In genomic region chr1:12208764-12209494, GRCh38 we compare ENCODE assay signal across 8 cellular contexts. TPM values are rescaled to one million over a fixed set of nuclear protein-coding genes. Genes with fewer than 3 reads are reported as not detected.
DNase-seq lines count a peak whose midpoint lies in the region; TF ChIP-seq lines count a peak whose summit lies in the region.

No MANE protein-coding gene starts in this region.

- TF ChIP-seq POLR2A in suprapubic skin (IDR thresholded peaks at IDR 0.05) = no peak

- no peaks in the 10 kb centered on the region for H3K36me3 ChIP-seq in SJCRH30
- no peaks in the 10 kb centered on the region for H3K36me3 ChIP-seq in suprapubic skin

- H3K4me3 ChIP-seq in SJCRH30 = no peak overlapping the region
- no peak overlapping the region for H3K4me3 ChIP-seq in fibroblast of villous mesenchyme (ENCODE audit: low read depth, low read length)
- H3K4me3 ChIP-seq in suprapubic skin = no peak overlapping the region

- TF ChIP-seq EP300 in suprapubic skin (IDR thresholded peaks at IDR 0.05) = no peak

- TF ChIP-seq CTCF in fibroblast of villous mesenchyme (IDR thresholded peaks at IDR 0.05; ENCODE audit: insufficient read depth, low read depth, low read length) (peak; percentile 90), suprapubic skin (IDR thresholded peaks at IDR 0.05) (peak; percentile 88 to 97)

- H3K9me3 ChIP-seq in SJCRH30 (replicated peaks) (no peaks in the 10 kb centered on the region), suprapubic skin (no peaks in the 10 kb centered on the region)

- no peaks in the 10 kb centered on the region for H3K27me3 ChIP-seq in SJCRH30
- H3K27me3 ChIP-seq in suprapubic skin = no peaks in the 10 kb centered on the region

- H3K27ac ChIP-seq in SJCRH30 (no peak overlapping the region), suprapubic skin (no peak overlapping the region)

- peak; percentile 59 to 85 (median 79) for DNase-seq in NCI-H1417 (lab: John Stamatoyannopoulos, UW)
- DNase-seq in NCI-H1417 treated with DMSO at 0.1 percent for 48 hours (lab: John Stamatoyannopoulos, UW) = no peak
- peak; percentile 73 to 77 for DNase-seq in Kasumi-1 (lab: John Stamatoyannopoulos, UW)
- DNase-seq in SJCRH30 = peak; percentile 76 to 94
- peak; percentile 71 for DNase-seq in activated effector memory CD4-positive, alpha-beta T cell treated with Interleukin-2 at 50 U/mL for 16 hours
- peak; percentile 76 for DNase-seq in fibroblast of villous mesenchyme (ENCODE audit: low read depth)
- DNase-seq in occipital lobe (lab: John Stamatoyannopoulos, UW) = peak; percentile 45
- peak; percentile 91 to 93 for DNase-seq in suprapubic skin (ENCODE audit: low spot score in 2 of 2)

- 17% methylated on average over 12 of the region's 14 CpGs for WGBS in suprapubic skin

- H3K4me1 ChIP-seq in SJCRH30 (no peaks in the 10 kb centered on the region), suprapubic skin (peaks cover 10% of the 10 kb centered on the region)

RNA-seq across cellular contexts. Expression of gene VPS13D, which starts 20.9 kb away (rescaled TPM):
- total RNA-seq in SJCRH30 (2014; rRNA removed; shearing (Covaris generic)) = 32.4 and 33.1 TPM in 2 replicates
- total RNA-seq in fibroblast of villous mesenchyme (39.9 and 55.3 TPM in 2 replicates), occipital lobe (42.0 TPM), suprapubic skin (100 to 1,000 TPM in 3 of 4 donors, 10 to 100 TPM in 1; 94.4 to 472 (median 163) TPM)

RNA-seq across cellular contexts. Expression of gene TNFRSF1B, which starts 42.1 kb away (rescaled TPM):
- total RNA-seq in SJCRH30 (2014; rRNA removed; shearing (Covaris generic)) = 6.8 and 7.0 TPM in 2 replicates
- total RNA-seq in fibroblast of villous mesenchyme (8.7 and 25.9 TPM in 2 replicates), occipital lobe (3.1 TPM), suprapubic skin (10 to 100 TPM in 2 of 4 donors, 1 to 10 TPM in 2; 6.3 to 35.2 (median 11.9) TPM)
